Comparison of ENCODE assay signal across 8 cellular contexts in the genomic region with DNA sequence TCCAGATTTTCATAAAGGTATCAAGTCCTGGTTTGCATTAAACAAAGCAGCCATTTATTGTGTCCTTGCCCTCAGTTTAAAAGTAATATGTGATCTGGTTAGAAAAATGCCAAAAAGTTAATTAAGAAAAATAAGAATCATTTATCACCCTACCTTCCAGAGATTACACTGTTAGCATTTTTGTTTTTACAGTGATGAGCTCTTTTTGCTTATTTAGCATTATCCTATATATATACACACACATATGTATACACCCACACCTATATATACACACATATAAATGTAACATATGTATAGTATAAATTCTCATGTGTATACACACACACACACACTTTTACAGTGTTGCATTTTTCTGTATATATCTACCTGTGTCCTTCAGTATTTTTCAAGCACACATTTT.
"Had no signal": no experiment of that assay in that cellular context is flagged by ENCODE, and none has a peak within 500 bp of the region (broad histone marks: within the 10 kb centered on the region; RNA-seq: fewer than 3 reads in every experiment).

No MANE protein-coding gene starts in this region.

- H3K4me3 ChIP-seq: GM12878 had no signal

- ATAC-seq: GM12878 had no signal

- FAIRE-seq: G401.6, GM12878, GM12891, GM12892, GM18507, GM19239 had no signal

- DNase-seq: GDM1, GF-D8 had no signal
